15 cellular contexts compared by ENCODE assay signal in genomic region chr12:46071335-46071734, GRCh38.
DNase-seq lines count a peak whose midpoint lies in the region; ATAC-seq, FAIRE-seq and TF ChIP-seq lines count a peak whose summit lies in the region.
"Had no signal": no experiment of that assay in that cellular context is flagged by ENCODE, and none has a peak within 500 bp of the region (broad histone marks: within the 10 kb centered on the region; RNA-seq: fewer than 3 reads in every experiment).

No MANE protein-coding gene starts in this region.

- peaks cover 3% of the 10 kb centered on the region for H3K4me1 Mint-ChIP-seq in activated CD4-positive, alpha-beta T cell treated with anti-CD3 and anti-CD28 coated beads for 36 hours

- ATAC-seq in activated CD4-positive, alpha-beta T cell treated with anti-CD3 and anti-CD28 coated beads for 36 hours, result peak; percentile 27
- peak; percentile 76 for ATAC-seq in GM12878
- no peak for ATAC-seq in HG02571 (IDR thresholded peaks at IDR 0.05; ENCODE audit: unreplicated experiment)

- H3K79me2 ChIP-seq in Loucy (ENCODE audit: insufficient read depth, low read length) (no peaks in the 10 kb centered on the region), GM12878 (ENCODE audit: control insufficient read depth, insufficient read depth, low read length) (no peaks in the 10 kb centered on the region), parathyroid adenoma (no peaks in the 10 kb centered on the region)

- TF ChIP-seq EP300 in GM12878 (IDR thresholded peaks at IDR 0.05; ENCODE audit: borderline replicate concordance in 1 of 2, control insufficient read depth in 1 of 2, low read depth in 2 of 2, low read length in 2 of 2), result no peak

- H3K9me3 Mint-ChIP-seq in activated CD4-positive, alpha-beta T cell treated with anti-CD3 and anti-CD28 coated beads for 36 hours (ENCODE audit: low read depth), result no peaks in the 10 kb centered on the region
- H3K9me3 Mint-ChIP-seq: activated naive CD4-positive, alpha-beta T cell treated with anti-CD3 and anti-CD28 coated beads, Interleukin-2, amount 50 U/mL, for 24 hours; CD4-positive, alpha-beta T cell; nephron had no signal

- TF ChIP-seq CTCF in Loucy (conservative IDR thresholded peaks at IDR 0.05; ENCODE audit: low read length), result no peak
- 0 out of 6 replicates have a peak, but pooled peaks of 1 of the 3 experiments have one; percentile 10 for TF ChIP-seq CTCF in GM12878 (IDR thresholded peaks at IDR 0.05 in 2 of 3, conservative IDR thresholded peaks at IDR 0.05 in 1 of 3; ENCODE audit: control insufficient read depth in 2 of 3, extremely low read depth in 1 of 3, insufficient read depth in 1 of 3, low read depth in 3 of 3, low read length in 3 of 3)
- no peak for TF ChIP-seq CTCF in parathyroid adenoma (IDR thresholded peaks at IDR 0.05)

- no peak for FAIRE-seq in GM12878 (lab: Jason Lieb, UNC)
- FAIRE-seq: A204.1 had no signal

- RAD21 ChIA-PET in GM12878 (lab: Charles Lee; ENCODE audit: unreplicated experiment), result interaction anchor here (0.9 to 3.7 kb wide), 13 partner anchors 34 to 952 kb away, joined by 3 to 42 read pairs (median 3); no protein-coding TSS in a partner anchor

- TF ChIP-seq POLR2A in GM12878 (IDR thresholded peaks at IDR 0.05; ENCODE audit: low read depth, low read length), result no peak

- TF ChIP-seq RAD21 in GM12878 (IDR thresholded peaks at IDR 0.05; ENCODE audit: insufficient read depth, low read depth, low read length), result no peak; the same call in 1 of the 2 replicates

- SMC1A ChIA-PET in GM12878 (lab: Charles Lee; ENCODE audit: uncharacterized antibody, unreplicated experiment), result interaction anchor here (0.6 to 5.5 kb wide), 35 partner anchors 9 to 950 kb away, joined by 3 to 45 read pairs (median 4); partner anchors contain the start of gene SLC38A1

- H3K27ac ChIP-seq in GM12878 (ENCODE audit: control insufficient read depth, insufficient read depth), result no peak overlapping the region
- peak overlapping the region; percentile 88 for H3K27ac ChIP-seq in parathyroid adenoma
- H3K27ac ChIP-seq: body of pancreas, thyroid gland had no signal

- WGBS in GM12878 (ENCODE audit: insufficient coverage, insufficient replicate concordance, low lambda C conversion rate, missing lambda C conversion rate), result 47% methylated on average over 5 of the region's 5 CpGs

- H3K4me1 ChIP-seq in Loucy (ENCODE audit: insufficient read depth, low read length, poor library complexity, severe bottlenecking), result peaks cover 4% of the 10 kb centered on the region
- peaks cover 13% of the 10 kb centered on the region for H3K4me1 ChIP-seq in GM12878 (ENCODE audit: control insufficient read depth, insufficient read depth, low read length)
- peaks cover 48% of the 10 kb centered on the region for H3K4me1 ChIP-seq in parathyroid adenoma

- no peak overlapping the region for H3K9ac ChIP-seq in Loucy (ENCODE audit: low read depth, low read length, poor library complexity, severe bottlenecking)
- no peak overlapping the region for H3K9ac ChIP-seq in GM12878 (ENCODE audit: control insufficient read depth, insufficient read depth, low read length)
- no peak overlapping the region for H3K9ac ChIP-seq in parathyroid adenoma

- no peaks in the 10 kb centered on the region for H3K36me3 Mint-ChIP-seq in activated CD4-positive, alpha-beta T cell treated with anti-CD3 and anti-CD28 coated beads for 36 hours (ENCODE audit: low read depth)
- H3K36me3 Mint-ChIP-seq: activated naive CD4-positive, alpha-beta T cell treated with anti-CD3 and anti-CD28 coated beads, Interleukin-2, amount 50 U/mL, for 24 hours had no signal

- no peaks in the 10 kb centered on the region for H3K9me2 ChIP-seq in Loucy (replicated peaks; ENCODE audit: low read depth, low read length)

- DNase-seq in activated CD4-positive, alpha-beta T cell treated with anti-CD3 and anti-CD28 coated beads for 36 hours, result peak; percentile 26
- no peak for DNase-seq in activated CD4-positive, alpha-beta T cell treated with anti-CD3 and anti-CD28 coated beads, Interleukin-2, amount 50 U/mL, for 4 hours
- DNase-seq in GM12878 (ENCODE audit: low read depth, low spot score) (no peak), NK-92 (lab: John Stamatoyannopoulos, UW; ENCODE audit: unreplicated experiment) (no peak), cerebellum (ENCODE audit: low spot score) (no peak)

- in situ Hi-C loops in GM12878 (cut with MboI), result no loop called here

- H3K27me3 Mint-ChIP-seq in activated CD4-positive, alpha-beta T cell treated with anti-CD3 and anti-CD28 coated beads for 36 hours, result peaks cover 2% of the 10 kb centered on the region

- CTCF ChIA-PET in activated CD4-positive, alpha-beta T cell treated with anti-CD3 and anti-CD28 coated beads for 36 hours (lab: Charles Lee), result interaction anchor here (1.0 to 3.3 kb wide), 11 partner anchors 9 to 949 kb away, joined by 3 to 21 read pairs (median 3); no protein-coding TSS in a partner anchor
- CTCF ChIA-PET in GM12878 (lab: Yijun Ruan, JAX), result interaction anchor here (0.7 to 5.6 kb wide), 31 partner anchors 8 to 961 kb away, joined by 3 to 57 read pairs (median 4); no protein-coding TSS in a partner anchor

- no peaks in the 10 kb centered on the region for H3K36me3 ChIP-seq in Loucy (ENCODE audit: insufficient read depth, low read length)
- H3K36me3 ChIP-seq in GM12878 (ENCODE audit: control insufficient read depth in 2 of 2, insufficient read depth in 2 of 2, low read length in 1 of 2), result no peaks in the 10 kb centered on the region
- H3K36me3 ChIP-seq in parathyroid adenoma (ENCODE audit: control insufficient read depth, insufficient read depth, low read length), result no peaks in the 10 kb centered on the region
- H3K36me3 ChIP-seq: thyroid gland had no signal

- H3K27ac Mint-ChIP-seq in activated CD4-positive, alpha-beta T cell treated with anti-CD3 and anti-CD28 coated beads for 36 hours, result no peak overlapping the region
- H3K27ac Mint-ChIP-seq: activated naive CD4-positive, alpha-beta T cell treated with anti-CD3 and anti-CD28 coated beads, Interleukin-2, amount 50 U/mL, for 24 hours; CD4-positive, alpha-beta T cell; nephron had no signal

- BruUV-seq in GM12878 (replicated peaks; lab: Mats Ljungman, UMichigan), result no TSS peak

- H3K4me2 ChIP-seq in Loucy (ENCODE audit: low read depth, low read length, poor library complexity, severe bottlenecking) (no peak overlapping the region), GM12878 (ENCODE audit: control insufficient read depth, insufficient read depth) (no peak overlapping the region), parathyroid adenoma (ENCODE audit: low read length) (peak overlapping the region; percentile 40)

- H3K4me3 ChIP-seq in Loucy (ENCODE audit: low read length, poor library complexity, severe bottlenecking) (no peak overlapping the region), GM12878 (no peak overlapping the region), parathyroid adenoma (ENCODE audit: low read depth, low read length) (no peak overlapping the region)
- H3K4me3 ChIP-seq: body of pancreas, lung, thyroid gland had no signal

- H2AFZ ChIP-seq in Loucy (ENCODE audit: low read length) (peak overlapping the region; percentile 98), GM12878 (ENCODE audit: control insufficient read depth, low read depth, low read length) (peak overlapping the region; percentile 95), parathyroid adenoma (peak overlapping the region; percentile 68)

- H3K27me3 ChIP-seq in Loucy (ENCODE audit: insufficient read depth, low read length, poor library complexity, severe bottlenecking) (no peaks in the 10 kb centered on the region), GM12878 (replicated peaks in 1 of 2; ENCODE audit: control insufficient read depth in 2 of 2, insufficient read depth in 2 of 2, low read length in 1 of 2) (no peaks in the 10 kb centered on the region), parathyroid adenoma (ENCODE audit: control insufficient read depth, insufficient read depth, low read length) (no peaks in the 10 kb centered on the region)
- H3K27me3 ChIP-seq: body of pancreas, thyroid gland had no signal

- no peaks in the 10 kb centered on the region for H3F3A ChIP-seq in Loucy (ENCODE audit: low read depth)

- H3K9me3 ChIP-seq in Loucy (ENCODE audit: insufficient read depth, low read depth, low read length) (no peaks in the 10 kb centered on the region), GM12878 (replicated peaks; ENCODE audit: control insufficient read depth, insufficient read depth, low read length) (no peaks in the 10 kb centered on the region; the same call in 2 of the 3 replicates), parathyroid adenoma (ENCODE audit: control insufficient read depth, low read length) (no peaks in the 10 kb centered on the region)
- H3K9me3 ChIP-seq: body of pancreas, thyroid gland had no signal

- POLR2A ChIA-PET in activated CD4-positive, alpha-beta T cell treated with anti-CD3 and anti-CD28 coated beads for 36 hours (lab: Charles Lee), result no interaction called here
- POLR2A ChIA-PET in GM12878 (lab: Charles Lee), result no interaction called here

- intact Hi-C loops in activated CD4-positive, alpha-beta T cell treated with anti-CD3 and anti-CD28 coated beads for 36 hours (cut with DNase I, micrococcal nuclease), result loop anchor here (5.0 kb wide), 3 partner anchors 231 to 951 kb away; no protein-coding TSS in a partner anchor
- intact Hi-C loops in GM12878 (cut with micrococcal nuclease; ENCODE audit: unreplicated experiment), result loop anchor here (5.0 kb wide), 5 partner anchors 196 to 861 kb away; partner anchors contain the start of gene SLC38A1

- no peak overlapping the region for H3K4me3 Mint-ChIP-seq in activated CD4-positive, alpha-beta T cell treated with anti-CD3 and anti-CD28 coated beads for 36 hours
- H3K4me3 Mint-ChIP-seq: activated naive CD4-positive, alpha-beta T cell treated with anti-CD3 and anti-CD28 coated beads, Interleukin-2, amount 50 U/mL, for 24 hours; CD4-positive, alpha-beta T cell; nephron had no signal

- H4K20me1 ChIP-seq in Loucy (ENCODE audit: insufficient read depth, low read length, poor library complexity, severe bottlenecking) (no peaks in the 10 kb centered on the region), GM12878 (ENCODE audit: control insufficient read depth, insufficient read depth) (no peaks in the 10 kb centered on the region)

TF ChIP-seq in GM12878, 131 proteins besides CTCF, POLR2A, EP300 and RAD21 (continues in another document):
- TF ChIP-seq NRF1 (conservative IDR thresholded peaks at IDR 0.05; ENCODE audit: low read depth, low read length) (no peak), HDGF (IDR thresholded peaks at IDR 0.05) (no peak), NFXL1 (IDR thresholded peaks at IDR 0.05; ENCODE audit: borderline replicate concordance) (no peak)
